In the genomic region with DNA sequence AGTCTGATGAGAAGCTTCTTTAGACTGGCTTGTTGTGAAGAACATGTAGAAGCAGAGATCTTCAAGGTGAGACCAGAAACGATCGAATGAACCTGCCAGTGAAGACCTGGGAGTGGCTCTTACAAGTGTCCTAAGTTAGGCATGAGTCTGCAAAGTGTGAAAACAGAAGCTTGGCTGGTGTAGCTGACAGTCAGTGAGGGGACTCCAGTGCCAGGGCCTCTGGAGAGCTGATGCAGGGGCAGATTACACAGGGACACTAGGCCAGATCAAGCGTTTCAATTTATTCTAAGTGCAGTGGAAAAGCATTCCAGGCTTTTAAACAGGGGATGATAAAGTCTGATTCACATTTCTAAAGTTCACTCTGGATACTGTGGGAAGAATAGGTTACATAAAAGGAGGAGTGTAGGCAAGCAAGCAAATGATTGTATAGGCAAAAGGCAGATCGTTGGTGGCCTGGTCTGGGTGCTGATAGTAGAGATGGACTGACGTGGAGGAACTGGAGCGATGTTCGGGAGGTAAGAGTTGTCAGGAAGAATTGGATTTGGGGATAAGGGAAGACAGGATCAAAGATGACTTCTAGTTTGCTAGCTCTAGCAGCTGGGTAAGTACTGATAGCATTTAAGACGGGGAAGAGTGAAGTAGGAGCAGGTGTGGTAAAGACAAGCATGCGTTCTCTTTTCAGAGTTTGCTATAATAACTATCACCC, we compare ENCODE assay signal across 2 cellular contexts.
TF ChIP-seq lines count a peak whose summit lies in the region.

No MANE protein-coding gene starts in this region.

TF ChIP-seq in SK-N-SH, 30 proteins besides CTCF, POLR2A, EP300 and RAD21:
- TF ChIP-seq, protein P1, sequence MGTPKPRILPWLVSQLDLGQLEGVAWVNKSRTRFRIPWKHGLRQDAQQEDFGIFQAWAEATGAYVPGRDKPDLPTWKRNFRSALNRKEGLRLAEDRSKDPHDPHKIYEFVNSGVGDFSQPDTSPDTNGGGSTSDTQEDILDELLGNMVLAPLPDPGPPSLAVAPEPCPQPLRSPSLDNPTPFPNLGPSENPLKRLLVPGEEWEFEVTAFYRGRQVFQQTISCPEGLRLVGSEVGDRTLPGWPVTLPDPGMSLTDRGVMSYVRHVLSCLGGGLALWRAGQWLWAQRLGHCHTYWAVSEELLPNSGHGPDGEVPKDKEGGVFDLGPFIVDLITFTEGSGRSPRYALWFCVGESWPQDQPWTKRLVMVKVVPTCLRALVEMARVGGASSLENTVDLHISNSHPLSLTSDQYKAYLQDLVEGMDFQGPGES (IDR thresholded peaks at IDR 0.05; ENCODE audit: low read depth, low read length) = no peak
- no peak for TF ChIP-seq FOXM1 (IDR thresholded peaks at IDR 0.05; ENCODE audit: low read depth)
- TF ChIP-seq GABPA (IDR thresholded peaks at IDR 0.05; ENCODE audit: low read depth) = no peak
- no peak for TF ChIP-seq MEF2A (IDR thresholded peaks at IDR 0.05; ENCODE audit: borderline replicate concordance, low read depth)
- TF ChIP-seq, protein P2, sequence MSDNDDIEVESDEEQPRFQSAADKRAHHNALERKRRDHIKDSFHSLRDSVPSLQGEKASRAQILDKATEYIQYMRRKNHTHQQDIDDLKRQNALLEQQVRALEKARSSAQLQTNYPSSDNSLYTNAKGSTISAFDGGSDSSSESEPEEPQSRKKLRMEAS (IDR thresholded peaks at IDR 0.05; ENCODE audit: low read depth) = no peak
- TF ChIP-seq NFIC (IDR thresholded peaks at IDR 0.05; ENCODE audit: borderline replicate concordance) = no peak
- TF ChIP-seq ELF1 (IDR thresholded peaks at IDR 0.05) = no peak
- no peak for TF ChIP-seq TCF12 (IDR thresholded peaks at IDR 0.05)
- TF ChIP-seq, protein P3, sequence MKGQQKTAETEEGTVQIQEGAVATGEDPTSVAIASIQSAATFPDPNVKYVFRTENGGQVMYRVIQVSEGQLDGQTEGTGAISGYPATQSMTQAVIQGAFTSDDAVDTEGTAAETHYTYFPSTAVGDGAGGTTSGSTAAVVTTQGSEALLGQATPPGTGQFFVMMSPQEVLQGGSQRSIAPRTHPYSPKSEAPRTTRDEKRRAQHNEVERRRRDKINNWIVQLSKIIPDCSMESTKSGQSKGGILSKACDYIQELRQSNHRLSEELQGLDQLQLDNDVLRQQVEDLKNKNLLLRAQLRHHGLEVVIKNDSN (IDR thresholded peaks at IDR 0.05; ENCODE audit: borderline replicate concordance, low read depth) = no peak
- no peak for TF ChIP-seq FOXJ3 (CRISPR knock-in tag; IDR thresholded peaks at IDR 0.05)
- TF ChIP-seq, protein P4, sequence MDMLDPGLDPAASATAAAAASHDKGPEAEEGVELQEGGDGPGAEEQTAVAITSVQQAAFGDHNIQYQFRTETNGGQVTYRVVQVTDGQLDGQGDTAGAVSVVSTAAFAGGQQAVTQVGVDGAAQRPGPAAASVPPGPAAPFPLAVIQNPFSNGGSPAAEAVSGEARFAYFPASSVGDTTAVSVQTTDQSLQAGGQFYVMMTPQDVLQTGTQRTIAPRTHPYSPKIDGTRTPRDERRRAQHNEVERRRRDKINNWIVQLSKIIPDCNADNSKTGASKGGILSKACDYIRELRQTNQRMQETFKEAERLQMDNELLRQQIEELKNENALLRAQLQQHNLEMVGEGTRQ (IDR thresholded peaks at IDR 0.05; ENCODE audit: borderline replicate concordance, low read depth, low read length) = no peak
- TF ChIP-seq, protein P5, sequence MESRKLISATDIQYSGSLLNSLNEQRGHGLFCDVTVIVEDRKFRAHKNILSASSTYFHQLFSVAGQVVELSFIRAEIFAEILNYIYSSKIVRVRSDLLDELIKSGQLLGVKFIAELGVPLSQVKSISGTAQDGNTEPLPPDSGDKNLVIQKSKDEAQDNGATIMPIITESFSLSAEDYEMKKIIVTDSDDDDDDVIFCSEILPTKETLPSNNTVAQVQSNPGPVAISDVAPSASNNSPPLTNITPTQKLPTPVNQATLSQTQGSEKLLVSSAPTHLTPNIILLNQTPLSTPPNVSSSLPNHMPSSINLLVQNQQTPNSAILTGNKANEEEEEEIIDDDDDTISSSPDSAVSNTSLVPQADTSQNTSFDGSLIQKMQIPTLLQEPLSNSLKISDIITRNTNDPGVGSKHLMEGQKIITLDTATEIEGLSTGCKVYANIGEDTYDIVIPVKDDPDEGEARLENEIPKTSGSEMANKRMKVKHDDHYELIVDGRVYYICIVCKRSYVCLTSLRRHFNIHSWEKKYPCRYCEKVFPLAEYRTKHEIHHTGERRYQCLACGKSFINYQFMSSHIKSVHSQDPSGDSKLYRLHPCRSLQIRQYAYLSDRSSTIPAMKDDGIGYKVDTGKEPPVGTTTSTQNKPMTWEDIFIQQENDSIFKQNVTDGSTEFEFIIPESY (IDR thresholded peaks at IDR 0.05; ENCODE audit: borderline replicate concordance, low read depth) = no peak
- TF ChIP-seq MXI1 (IDR thresholded peaks at IDR 0.05; ENCODE audit: low read depth, low read length) = no peak
- no peak for TF ChIP-seq TEAD4 (IDR thresholded peaks at IDR 0.05; ENCODE audit: borderline replicate concordance, insufficient read depth)
- TF ChIP-seq TAF1 (IDR thresholded peaks at IDR 0.05; ENCODE audit: borderline replicate concordance, low read depth, low read length) = no peak

TF ChIP-seq in K562, 482 proteins besides CTCF, POLR2A, EP300 and RAD21:
- TF ChIP-seq GATA2 (CRISPR knock-in tag; IDR thresholded peaks at IDR 0.05) (0 out of 2 replicates have a peak, but pooled peaks have one; percentile 16), DPF2 (IDR thresholded peaks at IDR 0.05) (peak; percentile 67; the same call in 1 of the 2 replicates), HDAC1 (IDR thresholded peaks at IDR 0.05) (peak in 1 of 2 experiments; percentile 52; a peak in 1 of 4 replicates), GATAD2A (IDR thresholded peaks at IDR 0.05) (peak; percentile 85), NCOR1 (IDR thresholded peaks at IDR 0.05) (peak; percentile 49; the same call in 1 of the 2 replicates), TEAD4 (IDR thresholded peaks at IDR 0.05; ENCODE audit: low read length) (peak; percentile 46), TEAD4 (CRISPR knock-in tag; IDR thresholded peaks at IDR 0.05; ENCODE audit: borderline replicate concordance) (no peak), NFE2 (IDR thresholded peaks at IDR 0.05; ENCODE audit: low read depth) (peak; percentile 47; the same call in 1 of the 2 replicates), TAL1 (IDR thresholded peaks at IDR 0.05) (peak; percentile 64), CXXC5 (CRISPR knock-in tag; IDR thresholded peaks at IDR 0.05) (0 out of 2 replicates have a peak, but pooled peaks have one; percentile 9), ZNF212 (CRISPR knock-in tag; IDR thresholded peaks at IDR 0.05) (no peak), SMARCB1 (IDR thresholded peaks at IDR 0.05; ENCODE audit: insufficient read length, low read depth) (peak; percentile 27), MAFG (tag; conservative IDR thresholded peaks at IDR 0.05) (0 out of 2 replicates have a peak, but pooled peaks have one; percentile 14), ARID1B (IDR thresholded peaks at IDR 0.05) (peak; percentile 81), CBFA2T3 (IDR thresholded peaks at IDR 0.05) (peak; percentile 85), SMAD2 (IDR thresholded peaks at IDR 0.05; ENCODE audit: low read depth, low read length) (no peak), SMARCA4 (IDR thresholded peaks at IDR 0.05) (0 out of 2 replicates have a peak, but pooled peaks have one; percentile 50), KDM1A (IDR thresholded peaks at IDR 0.05) (peak in 1 of 2 experiments; percentile 30; a peak in 1 of 4 replicates), C11orf30 (IDR thresholded peaks at IDR 0.05; ENCODE audit: low read depth) (peak; percentile 15; the same call in 1 of the 2 replicates), TCF3 (CRISPR knock-in tag; IDR thresholded peaks at IDR 0.05) (peak; percentile 76), PHF20 (IDR thresholded peaks at IDR 0.05; ENCODE audit: partially characterized antibody) (no peak), CBFA2T2 (conservative IDR thresholded peaks at IDR 0.05) (peak; percentile 72), PHF8 (IDR thresholded peaks at IDR 0.05; ENCODE audit: borderline replicate concordance, low read length) (no peak), BCL6 (CRISPR knock-in tag; IDR thresholded peaks at IDR 0.05) (no peak)
- TF ChIP-seq, protein P6, sequence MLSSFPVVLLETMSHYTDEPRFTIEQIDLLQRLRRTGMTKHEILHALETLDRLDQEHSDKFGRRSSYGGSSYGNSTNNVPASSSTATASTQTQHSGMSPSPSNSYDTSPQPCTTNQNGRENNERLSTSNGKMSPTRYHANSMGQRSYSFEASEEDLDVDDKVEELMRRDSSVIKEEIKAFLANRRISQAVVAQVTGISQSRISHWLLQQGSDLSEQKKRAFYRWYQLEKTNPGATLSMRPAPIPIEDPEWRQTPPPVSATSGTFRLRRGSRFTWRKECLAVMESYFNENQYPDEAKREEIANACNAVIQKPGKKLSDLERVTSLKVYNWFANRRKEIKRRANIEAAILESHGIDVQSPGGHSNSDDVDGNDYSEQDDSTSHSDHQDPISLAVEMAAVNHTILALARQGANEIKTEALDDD (IDR thresholded peaks at IDR 0.05) = 0 out of 2 replicates have a peak, but pooled peaks have one; percentile 58
- TF ChIP-seq, protein P7, sequence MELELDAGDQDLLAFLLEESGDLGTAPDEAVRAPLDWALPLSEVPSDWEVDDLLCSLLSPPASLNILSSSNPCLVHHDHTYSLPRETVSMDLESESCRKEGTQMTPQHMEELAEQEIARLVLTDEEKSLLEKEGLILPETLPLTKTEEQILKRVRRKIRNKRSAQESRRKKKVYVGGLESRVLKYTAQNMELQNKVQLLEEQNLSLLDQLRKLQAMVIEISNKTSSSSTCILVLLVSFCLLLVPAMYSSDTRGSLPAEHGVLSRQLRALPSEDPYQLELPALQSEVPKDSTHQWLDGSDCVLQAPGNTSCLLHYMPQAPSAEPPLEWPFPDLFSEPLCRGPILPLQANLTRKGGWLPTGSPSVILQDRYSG (tag; conservative IDR thresholded peaks at IDR 0.05; ENCODE audit: low read depth) = no peak
- TF ChIP-seq, protein P8, sequence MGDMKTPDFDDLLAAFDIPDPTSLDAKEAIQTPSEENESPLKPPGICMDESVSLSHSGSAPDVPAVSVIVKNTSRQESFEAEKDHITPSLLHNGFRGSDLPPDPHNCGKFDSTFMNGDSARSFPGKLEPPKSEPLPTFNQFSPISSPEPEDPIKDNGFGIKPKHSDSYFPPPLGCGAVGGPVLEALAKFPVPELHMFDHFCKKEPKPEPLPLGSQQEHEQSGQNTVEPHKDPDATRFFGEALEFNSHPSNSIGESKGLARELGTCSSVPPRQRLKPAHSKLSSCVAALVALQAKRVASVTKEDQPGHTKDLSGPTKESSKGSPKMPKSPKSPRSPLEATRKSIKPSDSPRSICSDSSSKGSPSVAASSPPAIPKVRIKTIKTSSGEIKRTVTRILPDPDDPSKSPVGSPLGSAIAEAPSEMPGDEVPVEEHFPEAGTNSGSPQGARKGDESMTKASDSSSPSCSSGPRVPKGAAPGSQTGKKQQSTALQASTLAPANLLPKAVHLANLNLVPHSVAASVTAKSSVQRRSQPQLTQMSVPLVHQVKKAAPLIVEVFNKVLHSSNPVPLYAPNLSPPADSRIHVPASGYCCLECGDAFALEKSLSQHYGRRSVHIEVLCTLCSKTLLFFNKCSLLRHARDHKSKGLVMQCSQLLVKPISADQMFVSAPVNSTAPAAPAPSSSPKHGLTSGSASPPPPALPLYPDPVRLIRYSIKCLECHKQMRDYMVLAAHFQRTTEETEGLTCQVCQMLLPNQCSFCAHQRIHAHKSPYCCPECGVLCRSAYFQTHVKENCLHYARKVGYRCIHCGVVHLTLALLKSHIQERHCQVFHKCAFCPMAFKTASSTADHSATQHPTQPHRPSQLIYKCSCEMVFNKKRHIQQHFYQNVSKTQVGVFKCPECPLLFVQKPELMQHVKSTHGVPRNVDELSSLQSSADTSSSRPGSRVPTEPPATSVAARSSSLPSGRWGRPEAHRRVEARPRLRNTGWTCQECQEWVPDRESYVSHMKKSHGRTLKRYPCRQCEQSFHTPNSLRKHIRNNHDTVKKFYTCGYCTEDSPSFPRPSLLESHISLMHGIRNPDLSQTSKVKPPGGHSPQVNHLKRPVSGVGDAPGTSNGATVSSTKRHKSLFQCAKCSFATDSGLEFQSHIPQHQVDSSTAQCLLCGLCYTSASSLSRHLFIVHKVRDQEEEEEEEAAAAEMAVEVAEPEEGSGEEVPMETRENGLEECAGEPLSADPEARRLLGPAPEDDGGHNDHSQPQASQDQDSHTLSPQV (IDR thresholded peaks at IDR 0.05) = 0 out of 2 replicates have a peak, but pooled peaks have one; percentile 48
- TF ChIP-seq, protein P9, sequence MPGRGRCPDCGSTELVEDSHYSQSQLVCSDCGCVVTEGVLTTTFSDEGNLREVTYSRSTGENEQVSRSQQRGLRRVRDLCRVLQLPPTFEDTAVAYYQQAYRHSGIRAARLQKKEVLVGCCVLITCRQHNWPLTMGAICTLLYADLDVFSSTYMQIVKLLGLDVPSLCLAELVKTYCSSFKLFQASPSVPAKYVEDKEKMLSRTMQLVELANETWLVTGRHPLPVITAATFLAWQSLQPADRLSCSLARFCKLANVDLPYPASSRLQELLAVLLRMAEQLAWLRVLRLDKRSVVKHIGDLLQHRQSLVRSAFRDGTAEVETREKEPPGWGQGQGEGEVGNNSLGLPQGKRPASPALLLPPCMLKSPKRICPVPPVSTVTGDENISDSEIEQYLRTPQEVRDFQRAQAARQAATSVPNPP (IDR thresholded peaks at IDR 0.05; ENCODE audit: borderline replicate concordance, insufficient read depth, insufficient read length) = no peak
